ENCODE assay signal across 2 cellular contexts in the genomic region with DNA sequence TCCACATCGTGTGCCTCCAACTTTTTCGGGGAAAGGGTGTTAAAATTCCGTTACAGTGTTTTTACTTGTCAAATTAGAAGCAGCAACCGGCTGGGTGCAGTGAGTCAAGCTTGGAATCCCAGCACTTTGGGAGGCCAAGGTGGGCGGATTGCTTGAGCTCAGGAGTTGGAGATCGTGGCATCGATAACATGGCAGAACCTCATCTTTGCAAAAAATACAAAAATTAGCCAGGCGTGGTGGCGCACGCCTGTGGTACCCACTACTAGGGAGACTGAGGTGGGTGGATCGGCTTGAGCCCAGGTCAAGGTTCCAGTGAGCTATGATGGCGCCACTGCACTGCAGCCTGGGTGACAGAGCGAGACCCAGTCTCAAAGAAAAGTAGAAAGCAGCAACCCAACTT.
TF ChIP-seq lines count a peak whose summit lies in the region.

No MANE protein-coding gene starts in this region.

TF ChIP-seq in H1, 55 proteins besides CTCF, POLR2A, EP300 and RAD21:
- no peak for TF ChIP-seq EZH2 (IDR thresholded peaks at IDR 0.05; ENCODE audit: low read depth, low read length, severe bottlenecking)
- TF ChIP-seq TBP (IDR thresholded peaks at IDR 0.05; ENCODE audit: low read depth, low read length): no peak
- TF ChIP-seq POLR2AphosphoS5 (IDR thresholded peaks at IDR 0.05; ENCODE audit: low read depth, low read length): no peak
- no peak for TF ChIP-seq YY1 (IDR thresholded peaks at IDR 0.05; ENCODE audit: low read depth, low read length)
- no peak for TF ChIP-seq KDM4A (IDR thresholded peaks at IDR 0.05; ENCODE audit: low read depth, low read length, severe bottlenecking)
- no peak for TF ChIP-seq MAFK (IDR thresholded peaks at IDR 0.05; ENCODE audit: low read depth, low read length)
- TF ChIP-seq SIX5 (IDR thresholded peaks at IDR 0.05; ENCODE audit: low read depth, low read length): no peak
- TF ChIP-seq CBX5 (IDR thresholded peaks at IDR 0.05; ENCODE audit: low read depth, low read length): no peak
TF ChIP-seq in H1: peak in this region for 0.

TF ChIP-seq in neural cell, 6 proteins besides CTCF, POLR2A, EP300 and RAD21:
- no peak for TF ChIP-seq EZH2 (IDR thresholded peaks at IDR 0.05; ENCODE audit: borderline replicate concordance, insufficient read depth, low read length, poor library complexity, severe bottlenecking)
- TF ChIP-seq MXI1 (conservative IDR thresholded peaks at IDR 0.05; ENCODE audit: poor library complexity, severe bottlenecking): no peak
- no peak for TF ChIP-seq TAF1 (IDR thresholded peaks at IDR 0.05; ENCODE audit: low read depth)
- no peak for TF ChIP-seq SMC3 (conservative IDR thresholded peaks at IDR 0.05; ENCODE audit: poor library complexity)
- TF ChIP-seq REST (IDR thresholded peaks at IDR 0.05; ENCODE audit: borderline replicate concordance): no peak
- TF ChIP-seq POLR2AphosphoS5 (IDR thresholded peaks at IDR 0.05): no peak
